1 cellular context compared by ENCODE assay signal in the genomic region with DNA sequence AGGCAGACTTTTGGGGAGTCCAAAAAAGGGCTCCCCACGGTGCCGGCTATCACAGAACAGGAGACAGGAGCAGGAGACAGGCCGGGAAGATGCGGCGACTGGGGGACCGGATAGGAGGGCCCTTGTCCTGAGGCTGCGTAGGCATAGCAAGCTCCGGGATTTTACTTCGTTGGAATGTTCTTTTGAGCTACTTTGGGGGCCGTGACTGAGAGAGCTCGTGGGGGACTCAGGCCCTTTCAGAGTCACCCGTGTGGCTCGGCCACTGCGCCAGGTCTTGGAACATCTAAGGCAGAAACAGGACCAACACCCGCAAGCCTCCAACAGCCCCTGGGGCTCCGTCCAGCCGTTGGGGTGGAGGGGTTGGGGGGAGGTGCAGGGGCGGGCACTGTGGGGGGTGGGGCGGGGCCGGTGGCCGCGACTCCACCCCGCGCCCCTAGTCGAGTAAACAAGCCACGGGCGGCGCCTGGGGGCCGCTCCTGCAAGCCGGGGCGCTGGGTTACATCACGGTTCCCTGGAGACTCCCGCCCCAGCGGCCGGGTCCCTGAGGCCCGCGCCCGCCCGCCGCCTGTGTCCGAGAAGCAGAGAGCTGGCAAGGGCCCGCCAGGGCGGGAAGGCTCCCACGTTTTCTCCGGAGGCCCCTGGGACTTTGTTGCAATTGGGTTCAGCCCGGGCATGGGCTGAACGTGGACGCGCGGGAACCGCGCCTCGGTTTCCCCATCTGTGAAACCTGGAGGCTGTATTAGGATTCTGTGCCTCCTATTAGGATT.
TF ChIP-seq lines count a peak whose summit lies in the region.

No MANE protein-coding gene starts in this region.

TF ChIP-seq in endothelial cell of umbilical vein, 7 proteins besides CTCF, POLR2A, EP300 and RAD21 (continued from another document):
- TF ChIP-seq GATA2 (IDR thresholded peaks at IDR 0.05; ENCODE audit: insufficient read depth, insufficient read length, low read depth, low read length) = no peak
- TF ChIP-seq MAX (IDR thresholded peaks at IDR 0.05; ENCODE audit: insufficient read depth, insufficient read length) = no peak
- TF ChIP-seq FOS (IDR thresholded peaks at IDR 0.05; ENCODE audit: borderline replicate concordance, insufficient read depth, low read length) = no peak
